7 cellular contexts compared by ENCODE assay signal in the genomic region with DNA sequence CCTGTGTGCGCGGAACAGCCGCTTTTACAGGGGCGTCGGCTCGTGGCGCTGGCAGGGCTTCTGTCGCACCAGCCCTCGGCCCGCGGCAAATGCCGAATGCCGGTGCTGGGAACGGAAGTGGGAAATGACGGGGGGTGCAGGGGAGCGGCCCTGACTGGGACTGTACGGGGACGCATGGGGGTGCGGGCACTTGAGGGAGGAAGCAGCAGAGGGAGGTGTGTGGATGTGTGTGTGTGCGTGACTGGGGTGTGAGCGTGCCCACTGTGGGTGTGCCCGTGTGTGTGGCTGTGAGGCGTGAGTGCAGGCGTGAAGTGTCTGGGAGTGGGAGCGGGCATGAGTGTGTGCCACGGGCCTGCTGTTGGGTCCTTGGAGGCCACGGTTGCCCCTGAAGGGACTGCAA. TPM values are rescaled to one million over a fixed set of nuclear protein-coding genes. Genes with fewer than 3 reads are reported as not detected.
DNase-seq lines count a peak whose midpoint lies in the region; ATAC-seq, FAIRE-seq and TF ChIP-seq lines count a peak whose summit lies in the region.
"Not testable (repeated sequence)": the region's sequence is repeated elsewhere in the genome, so short reads cannot be mapped to it uniquely, and the experiment has no call there.

No MANE protein-coding gene starts in this region.

- not testable (repeated sequence) for H3K9ac ChIP-seq in colonic mucosa (ENCODE audit: low read depth in 2 of 2, low read length in 2 of 2)

- not testable (repeated sequence) for H3K36me3 Mint-ChIP-seq in CD4-positive, alpha-beta T cell (ENCODE audit: low read depth); activated CD8-positive, alpha-beta T cell treated with anti-CD3 and anti-CD28 coated beads, Interleukin-2, amount 10 ng/mL, durations not matched to agents 7 days and 5 days (ENCODE audit: low read depth); naive thymus-derived CD8-positive, alpha-beta T cell; stimulated activated effector memory CD8-positive, alpha-beta T cell treated with anti-CD3 and anti-CD28 coated beads, Interleukin-12 subunit alpha, Interleukin-12 subunit beta, amount 100 ng/mL, for 72 hours

- H3K9me3 ChIP-seq in CD4-positive, alpha-beta T cell (ENCODE audit: control insufficient read depth, low read length); colonic mucosa: not testable (repeated sequence)

- not testable (repeated sequence) for H3K9me3 Mint-ChIP-seq in CD4-positive, alpha-beta T cell; activated CD8-positive, alpha-beta T cell treated with anti-CD3 and anti-CD28 coated beads, Interleukin-2, amount 10 ng/mL, durations not matched to agents 7 days and 5 days (ENCODE audit: insufficient read depth); naive thymus-derived CD8-positive, alpha-beta T cell; stimulated activated effector memory CD8-positive, alpha-beta T cell treated with anti-CD3 and anti-CD28 coated beads, Interleukin-12 subunit alpha, Interleukin-12 subunit beta, amount 100 ng/mL, for 72 hours

- not testable (repeated sequence) for H3K4me1 Mint-ChIP-seq in CD4-positive, alpha-beta T cell (ENCODE audit: low read depth); activated CD8-positive, alpha-beta T cell treated with anti-CD3 and anti-CD28 coated beads, Interleukin-2, amount 10 ng/mL, durations not matched to agents 7 days and 5 days (ENCODE audit: low read depth); naive thymus-derived CD8-positive, alpha-beta T cell; stimulated activated effector memory CD8-positive, alpha-beta T cell treated with anti-CD3 and anti-CD28 coated beads, Interleukin-12 subunit alpha, Interleukin-12 subunit beta, amount 100 ng/mL, for 72 hours

- not testable (repeated sequence) for H3K27ac ChIP-seq in CD4-positive, alpha-beta T cell (ENCODE audit: low read depth, low read length); colonic mucosa

- H3K4me1 ChIP-seq in colonic mucosa, result not testable (repeated sequence)

- H3K27me3 Mint-ChIP-seq in CD4-positive, alpha-beta T cell; activated CD8-positive, alpha-beta T cell treated with anti-CD3 and anti-CD28 coated beads, Interleukin-2, amount 10 ng/mL, durations not matched to agents 7 days and 5 days (ENCODE audit: low read depth); naive thymus-derived CD8-positive, alpha-beta T cell: not testable (repeated sequence)

- ATAC-seq in CD4-positive, alpha-beta T cell (ENCODE audit: poor library complexity), result peak; percentile 59
- ATAC-seq in activated CD8-positive, alpha-beta T cell treated with anti-CD3 and anti-CD28 coated beads, Interleukin-2, amount 10 ng/mL, durations not matched to agents 7 days and 5 days, result peak; percentile 58
- peak; percentile 66 to 91 for ATAC-seq in naive thymus-derived CD8-positive, alpha-beta T cell
- ATAC-seq in stimulated activated effector memory CD8-positive, alpha-beta T cell treated with anti-CD3 and anti-CD28 coated beads, Interleukin-12 subunit alpha, Interleukin-12 subunit beta, amount 100 ng/mL, for 72 hours, result peak; percentile 57

- not testable (repeated sequence) for TF ChIP-seq CTCF in CD4-positive, alpha-beta T cell (IDR thresholded peaks at IDR 0.05); colonic mucosa (IDR thresholded peaks at IDR 0.05)

- peak; percentile 28 for FAIRE-seq in GM12891 (lab: Jason Lieb, UNC)

- intact Hi-C loops in CD4-positive, alpha-beta T cell (cut with DNase I, micrococcal nuclease); colonic mucosa (cut with DNase I): not testable (repeated sequence)

- not testable (repeated sequence) for DNase-seq in CD4-positive, alpha-beta T cell; GM12891 (ENCODE audit: insufficient read length, low spot score); naive thymus-derived CD8-positive, alpha-beta T cell; stimulated activated effector memory CD8-positive, alpha-beta T cell treated with anti-CD3 and anti-CD28 coated beads, Interleukin-12 subunit alpha, Interleukin-12 subunit beta, amount 100 ng/mL, for 72 hours (ENCODE audit: low spot score in 2 of 2)
- peak; percentile 20 for DNase-seq in activated CD8-positive, alpha-beta T cell treated with anti-CD3 and anti-CD28 coated beads, Interleukin-2, amount 10 ng/mL, durations not matched to agents 7 days and 5 days
- peak; percentile 15 for DNase-seq in colonic mucosa
- DNase-seq in mucosa of gallbladder (ENCODE audit: low spot score), result peak; percentile 9

- TF ChIP-seq POLR2A in GM12891 (IDR thresholded peaks at IDR 0.05; ENCODE audit: low read depth, low read length), result not testable (repeated sequence)

- not testable (repeated sequence) for H3K36me3 ChIP-seq in colonic mucosa

- POLR2A ChIA-PET in CD4-positive, alpha-beta T cell (lab: Charles Lee); activated CD8-positive, alpha-beta T cell treated with anti-CD3 and anti-CD28 coated beads, Interleukin-2, amount 10 ng/mL, durations not matched to agents 7 days and 5 days (lab: Charles Lee); naive thymus-derived CD8-positive, alpha-beta T cell (lab: Charles Lee): not testable (repeated sequence)

- not testable (repeated sequence) for H3K4me3 Mint-ChIP-seq in CD4-positive, alpha-beta T cell; activated CD8-positive, alpha-beta T cell treated with anti-CD3 and anti-CD28 coated beads, Interleukin-2, amount 10 ng/mL, durations not matched to agents 7 days and 5 days; naive thymus-derived CD8-positive, alpha-beta T cell; stimulated activated effector memory CD8-positive, alpha-beta T cell treated with anti-CD3 and anti-CD28 coated beads, Interleukin-12 subunit alpha, Interleukin-12 subunit beta, amount 100 ng/mL, for 72 hours

- H3K27me3 ChIP-seq in CD4-positive, alpha-beta T cell (ENCODE audit: control insufficient read depth, insufficient read depth, low read length); colonic mucosa: not testable (repeated sequence)

- CTCF ChIA-PET in CD4-positive, alpha-beta T cell (lab: Charles Lee); activated CD8-positive, alpha-beta T cell treated with anti-CD3 and anti-CD28 coated beads, Interleukin-2, amount 10 ng/mL, durations not matched to agents 7 days and 5 days (lab: Charles Lee): not testable (repeated sequence)

- not testable (repeated sequence) for H3K4me3 ChIP-seq in colonic mucosa

- not testable (repeated sequence) for H3K27ac Mint-ChIP-seq in CD4-positive, alpha-beta T cell; activated CD8-positive, alpha-beta T cell treated with anti-CD3 and anti-CD28 coated beads, Interleukin-2, amount 10 ng/mL, durations not matched to agents 7 days and 5 days; naive thymus-derived CD8-positive, alpha-beta T cell; stimulated activated effector memory CD8-positive, alpha-beta T cell treated with anti-CD3 and anti-CD28 coated beads, Interleukin-12 subunit alpha, Interleukin-12 subunit beta, amount 100 ng/mL, for 72 hours

RNA-seq across cellular contexts. Expression of a gene that starts 17.6 kb away (rescaled TPM):
- total RNA-seq in CD4-positive, alpha-beta T cell, result 100 to 1,000 TPM; 314 to 317 TPM
- 1.5 TPM for polyA plus RNA-seq in GM12891 (2012; ENCODE audit: low read depth, missing spikeins)
- total RNA-seq in activated CD8-positive, alpha-beta T cell treated with anti-CD3 and anti-CD28 coated beads, Interleukin-2, amount 10 ng/mL, durations not matched to agents 7 days and 5 days, result 10 to 100 TPM; 30.1 to 31.5 TPM
- total RNA-seq in colonic mucosa (1 to 10 TPM; 3.7 to 8.4 TPM), mucosa of gallbladder (33.5 TPM)
- 1 to 10 TPM; 5.1 to 5.5 TPM for total RNA-seq in naive thymus-derived CD8-positive, alpha-beta T cell
- polyA plus RNA-seq in naive thymus-derived CD8-positive, alpha-beta T cell, result 1 to 10 TPM in 1 of 3 donors, under 1 TPM in 1, not detected in 1; 0.57 to 1.4 TPM
